38 cellular contexts compared by ENCODE assay signal in genomic region chr5:72554897-72555296, GRCh38. TPM values are rescaled to one million over a fixed set of nuclear protein-coding genes. Genes with fewer than 3 reads are reported as not detected.
"Had no signal": no experiment of that assay in that cellular context is flagged by ENCODE, and none has a peak within 500 bp of the region (broad histone marks: within the 10 kb centered on the region; RNA-seq: fewer than 3 reads in every experiment).

No MANE protein-coding gene starts in this region.

- H3K9me3 ChIP-seq: ascending aorta, breast epithelium had no signal

- H3K4me3 ChIP-seq: ascending aorta, breast epithelium had no signal

- H3K27me3 ChIP-seq: ascending aorta, brain microvascular endothelial cell, breast epithelium had no signal

- FAIRE-seq: TTC549 had no signal

- H3K36me3 ChIP-seq: ascending aorta, brain microvascular endothelial cell, breast epithelium had no signal

- H3K9me3 Mint-ChIP-seq: activated B cell treated with CpG ODN at 0.5 μM for 24 hours; activated CD4-positive, alpha-beta memory T cell treated with anti-CD3 and anti-CD28 coated beads, Interleukin-2, amount 10 ng/mL, durations not matched to agents 7 days and 5 days; activated CD4-positive, alpha-beta T cell treated with anti-CD3 and anti-CD28 coated beads, Interleukin-2, amount 10 ng/mL, durations not matched to agents 24 days and 14 days; activated naive CD4-positive, alpha-beta T cell treated with anti-CD3 and anti-CD28 coated beads, Interleukin-2, amount 10 ng/mL, durations not matched to agents 7 days and 5 days; activated naive CD4-positive, alpha-beta T cell treated with anti-CD3 and anti-CD28 coated beads, Interleukin-2, amount 50 U/mL, for 24 hours; activated naive CD8-positive, alpha-beta T cell treated with anti-CD3 and anti-CD28 coated beads, Interleukin-2, amount 10 ng/mL, durations not matched to agents 7 days and 5 days; activated naive CD8-positive, alpha-beta T cell treated with anti-CD3 and anti-CD28 coated beads, Interleukin-2, amount 50 U/mL, for 24 hours; activated T-cell treated with anti-CD3 and anti-CD28 coated beads, Interleukin-2, amount 50 U/mL, for 24 hours; activated T-helper 2 cell treated with anti-CD3 and anti-CD28 coated beads, Interferon-gamma antibody, Interleukin-2, Interleukin-4, amounts not matched to agents 10 μg/mL and 5 μg/mL and 100 μg/mL, durations not matched to agents 14 hours and 24 hours and 36 hours; central memory CD8-positive, alpha-beta T cell; T-helper 1 cell treated with Interleukin-12 subunit alpha and Interleukin-12 subunit beta and Interleukin-4 antibody, amounts not matched to agents 30 μg/mL and 1 μg/mL, for 36 hours; T-helper 2 cell treated with Interferon-gamma antibody and Interleukin-4, amounts not matched to agents 5 μg/mL and 100 μg/mL, for 36 hours had no signal

- H3K27ac Mint-ChIP-seq: activated B cell treated with CpG ODN at 0.5 μM for 24 hours; activated CD4-positive, alpha-beta memory T cell treated with anti-CD3 and anti-CD28 coated beads, Interleukin-2, amount 10 ng/mL, durations not matched to agents 7 days and 5 days; activated CD4-positive, alpha-beta T cell treated with anti-CD3 and anti-CD28 coated beads, Interleukin-2, amount 10 ng/mL, durations not matched to agents 24 days and 14 days; activated CD8-positive, alpha-beta memory T cell treated with anti-CD3 and anti-CD28 coated beads, Interleukin-2, amount 10 ng/mL, durations not matched to agents 7 days and 5 days; activated CD8-positive, alpha-beta T cell treated with anti-CD3 and anti-CD28 coated beads, Interleukin-2, amount 10 ng/mL, durations not matched to agents 7 days and 5 days; activated naive CD4-positive, alpha-beta T cell treated with anti-CD3 and anti-CD28 coated beads, Interleukin-2, amount 10 ng/mL, durations not matched to agents 7 days and 5 days; activated naive CD4-positive, alpha-beta T cell treated with anti-CD3 and anti-CD28 coated beads, Interleukin-2, amount 50 U/mL, for 24 hours; activated naive CD8-positive, alpha-beta T cell; activated naive CD8-positive, alpha-beta T cell treated with anti-CD3 and anti-CD28 coated beads, Interleukin-2, amount 10 ng/mL, durations not matched to agents 7 days and 5 days; activated naive CD8-positive, alpha-beta T cell treated with anti-CD3 and anti-CD28 coated beads, Interleukin-2, amount 50 U/mL, for 24 hours; activated T-cell treated with anti-CD3 and anti-CD28 coated beads, Interleukin-2, amount 50 U/mL, for 24 hours; activated T-helper 2 cell treated with anti-CD3 and anti-CD28 coated beads, Interferon-gamma antibody, Interleukin-2, Interleukin-4, amounts not matched to agents 10 μg/mL and 5 μg/mL and 100 μg/mL, durations not matched to agents 14 hours and 24 hours and 36 hours; T-helper 1 cell treated with Interleukin-12 subunit alpha and Interleukin-12 subunit beta and Interleukin-4 antibody, amounts not matched to agents 30 μg/mL and 1 μg/mL, for 36 hours; T-helper 2 cell treated with Interferon-gamma antibody and Interleukin-4, amounts not matched to agents 5 μg/mL and 100 μg/mL, for 36 hours had no signal

- H3K4me3 Mint-ChIP-seq: activated B cell treated with CpG ODN at 0.5 μM for 24 hours; activated CD4-positive, alpha-beta memory T cell treated with anti-CD3 and anti-CD28 coated beads, Interleukin-2, amount 10 ng/mL, durations not matched to agents 7 days and 5 days; activated CD4-positive, alpha-beta T cell treated with anti-CD3 and anti-CD28 coated beads, Interleukin-2, amount 10 ng/mL, durations not matched to agents 24 days and 14 days; activated CD8-positive, alpha-beta memory T cell treated with anti-CD3 and anti-CD28 coated beads, Interleukin-2, amount 10 ng/mL, durations not matched to agents 7 days and 5 days; activated CD8-positive, alpha-beta T cell treated with anti-CD3 and anti-CD28 coated beads, Interleukin-2, amount 10 ng/mL, durations not matched to agents 7 days and 5 days; activated naive CD4-positive, alpha-beta T cell treated with anti-CD3 and anti-CD28 coated beads, Interleukin-2, amount 10 ng/mL, durations not matched to agents 7 days and 5 days; activated naive CD4-positive, alpha-beta T cell treated with anti-CD3 and anti-CD28 coated beads, Interleukin-2, amount 50 U/mL, for 24 hours; activated naive CD8-positive, alpha-beta T cell; activated naive CD8-positive, alpha-beta T cell treated with anti-CD3 and anti-CD28 coated beads, Interleukin-2, amount 10 ng/mL, durations not matched to agents 7 days and 5 days; activated naive CD8-positive, alpha-beta T cell treated with anti-CD3 and anti-CD28 coated beads, Interleukin-2, amount 50 U/mL, for 24 hours; activated T-cell treated with anti-CD3 and anti-CD28 coated beads, Interleukin-2, amount 50 U/mL, for 24 hours; central memory CD8-positive, alpha-beta T cell; T-helper 1 cell treated with Interleukin-12 subunit alpha and Interleukin-12 subunit beta and Interleukin-4 antibody, amounts not matched to agents 30 μg/mL and 1 μg/mL, for 36 hours; T-helper 2 cell treated with Interferon-gamma antibody and Interleukin-4, amounts not matched to agents 5 μg/mL and 100 μg/mL, for 36 hours had no signal

- DNase-seq: activated B cell treated with CpG ODN at 0.5 μM for 24 hours; activated CD4-positive, alpha-beta memory T cell treated with anti-CD3 and anti-CD28 coated beads, Interleukin-2, amount 10 ng/mL, durations not matched to agents 7 days and 5 days; activated CD4-positive, alpha-beta T cell treated with anti-CD3 and anti-CD28 coated beads for 4 hours; activated CD4-positive, alpha-beta T cell treated with anti-CD3 and anti-CD28 coated beads, Interleukin-2, amount 10 ng/mL, durations not matched to agents 24 days and 14 days; activated CD4-positive, alpha-beta T cell treated with anti-CD3 and anti-CD28 coated beads, Interleukin-2, amount 50 U/mL, for 1 hour; activated CD4-positive, alpha-beta T cell treated with anti-CD3 and anti-CD28 coated beads, Interleukin-2, amount 50 U/mL, for 4 hours; activated CD4-positive, CD25-positive, alpha-beta regulatory T cell treated with anti-CD3 and anti-CD28 coated beads, Interleukin-2, amount 50 U/mL, for 72 hours; activated CD8-positive, alpha-beta memory T cell treated with anti-CD3 and anti-CD28 coated beads for 24 hours; activated CD8-positive, alpha-beta memory T cell treated with anti-CD3 and anti-CD28 coated beads, Interleukin-2, amount 10 ng/mL, durations not matched to agents 7 days and 5 days; activated CD8-positive, alpha-beta memory T cell treated with anti-CD3 and anti-CD28 coated beads, Interleukin-2, amount 50 U/mL, for 48 hours; activated CD8-positive, alpha-beta T cell treated with anti-CD3 and anti-CD28 coated beads, Interleukin-2, amount 10 ng/mL, durations not matched to agents 7 days and 5 days; activated effector memory CD4-positive, alpha-beta T cell treated with Interleukin-2 at 50 U/mL for 16 hours; activated gamma-delta T cell; activated naive CD4-positive, alpha-beta T cell treated with anti-CD3 and anti-CD28 coated beads, Interleukin-2, amount 10 ng/mL, durations not matched to agents 7 days and 5 days; activated naive CD4-positive, alpha-beta T cell treated with Interleukin-2 at 50 U/mL for 16 hours; activated naive CD8-positive, alpha-beta T cell treated with anti-CD3 and anti-CD28 coated beads, Interleukin-2, amount 10 ng/mL, durations not matched to agents 7 days and 5 days; activated naive CD8-positive, alpha-beta T cell treated with anti-CD3 and anti-CD28 coated beads, Interleukin-2, amount 50 U/mL, for 24 hours; activated T-cell treated with anti-CD3 and anti-CD28 coated beads, Interleukin-2, amount 50 U/mL, for 24 hours; activated T-cell treated with anti-CD3 and anti-CD28 coated beads, Interleukin-2, amount 50 U/mL, for 48 hours; amygdala; anterior cingulate cortex; brain microvascular endothelial cell; caudate nucleus; cerebellar nuclear complex; T-helper 1 cell; T-helper 2 cell; T-helper 9 cell had no signal

- ATAC-seq: activated CD8-positive, alpha-beta memory T cell treated with anti-CD3 and anti-CD28 coated beads, Interleukin-2, amount 10 ng/mL, durations not matched to agents 7 days and 5 days; activated CD8-positive, alpha-beta T cell treated with anti-CD3 and anti-CD28 coated beads, Interleukin-2, amount 10 ng/mL, durations not matched to agents 7 days and 5 days; activated naive CD8-positive, alpha-beta T cell treated with anti-CD3 and anti-CD28 coated beads, Interleukin-2, amount 50 U/mL, for 24 hours had no signal

- H3K36me3 Mint-ChIP-seq: activated CD8-positive, alpha-beta memory T cell treated with anti-CD3 and anti-CD28 coated beads, Interleukin-2, amount 10 ng/mL, durations not matched to agents 7 days and 5 days; activated naive CD4-positive, alpha-beta T cell treated with anti-CD3 and anti-CD28 coated beads, Interleukin-2, amount 10 ng/mL, durations not matched to agents 7 days and 5 days; activated naive CD4-positive, alpha-beta T cell treated with anti-CD3 and anti-CD28 coated beads, Interleukin-2, amount 50 U/mL, for 24 hours; activated naive CD8-positive, alpha-beta T cell; activated naive CD8-positive, alpha-beta T cell treated with anti-CD3 and anti-CD28 coated beads, Interleukin-2, amount 10 ng/mL, durations not matched to agents 7 days and 5 days had no signal

- H3K4me1 ChIP-seq: breast epithelium had no signal

- H3K27ac ChIP-seq: ascending aorta, brain microvascular endothelial cell, VCaP had no signal

RNA-seq across cellular contexts. Expression of gene ZNF366, which starts 47.7 kb away (rescaled TPM):
- total RNA-seq: activated B cell treated with CpG ODN at 0.5 μM for 24 hours; activated CD4-positive, alpha-beta memory T cell treated with anti-CD3 and anti-CD28 coated beads, Interleukin-2, amount 10 ng/mL, durations not matched to agents 7 days and 5 days; activated CD4-positive, alpha-beta T cell treated with anti-CD3 and anti-CD28 coated beads, Interleukin-2, amount 10 ng/mL, durations not matched to agents 24 days and 14 days; activated CD8-positive, alpha-beta memory T cell treated with anti-CD3 and anti-CD28 coated beads, Interleukin-2, amount 10 ng/mL, durations not matched to agents 7 days and 5 days; activated CD8-positive, alpha-beta T cell treated with anti-CD3 and anti-CD28 coated beads, Interleukin-2, amount 10 ng/mL, durations not matched to agents 7 days and 5 days; activated T-helper 2 cell treated with anti-CD3 and anti-CD28 coated beads, Interferon-gamma antibody, Interleukin-2, Interleukin-4, amounts not matched to agents 10 μg/mL and 5 μg/mL and 100 μg/mL, durations not matched to agents 14 hours and 24 hours and 36 hours; chondrocyte had no signal
